Comparison of ENCODE assay signal across 29 cellular contexts in genomic region chr4:61909031-61909430, GRCh38.
"Had no signal": no experiment of that assay in that cellular context is flagged by ENCODE, and none has a peak within 500 bp of the region (broad histone marks: within the 10 kb centered on the region; RNA-seq: fewer than 3 reads in every experiment).

No MANE protein-coding gene starts in this region.

- H3K9me3 ChIP-seq: colonic mucosa, esophagus squamous epithelium, gastrocnemius medialis, heart right ventricle, left ventricle myocardium inferior, lower lobe of right lung, mucosa of descending colon had no signal

- H3K9me3 Mint-ChIP-seq: dendritic cell treated with granulocyte-macrophage colony-stimulating factor and Interleukin-4, amounts not matched to agents 40 ng/mL and 50 ng/mL, for 4 days; endodermal cell; mesothelial cell of epicardium had no signal

- FAIRE-seq: endometrium, kidney had no signal

- H3K27ac Mint-ChIP-seq: dendritic cell treated with granulocyte-macrophage colony-stimulating factor and Interleukin-4, amounts not matched to agents 40 ng/mL and 50 ng/mL, for 4 days; effector memory CD8-positive, alpha-beta T cell; endodermal cell; mesothelial cell of epicardium; naive B cell had no signal

- H3K36me3 ChIP-seq: colonic mucosa, esophagus squamous epithelium, gastrocnemius medialis, heart right ventricle, left ventricle myocardium inferior, lower lobe of right lung had no signal

- H3K4me1 Mint-ChIP-seq: mesothelial cell of epicardium, naive B cell had no signal

- H3K27me3 Mint-ChIP-seq: dendritic cell treated with granulocyte-macrophage colony-stimulating factor and Interleukin-4, amounts not matched to agents 40 ng/mL and 50 ng/mL, for 4 days; effector memory CD8-positive, alpha-beta T cell; naive B cell had no signal

- H3K4me3 Mint-ChIP-seq: dendritic cell treated with granulocyte-macrophage colony-stimulating factor and Interleukin-4, amounts not matched to agents 40 ng/mL and 50 ng/mL, for 4 days; effector memory CD8-positive, alpha-beta T cell; endodermal cell; mesothelial cell of epicardium; naive B cell had no signal

- H3K36me3 Mint-ChIP-seq: mesothelial cell of epicardium, naive B cell had no signal

- H3K4me3 ChIP-seq: colonic mucosa, esophagus squamous epithelium, gastrocnemius medialis, heart right ventricle, left ventricle myocardium inferior, lower lobe of right lung, mucosa of descending colon had no signal

- ATAC-seq: effector memory CD8-positive, alpha-beta T cell; esophagus mucosa; gastrocnemius medialis; heart right ventricle; left colon; left lobe of liver; lower lobe of right lung; mucosa of descending colon had no signal

- H3K27ac ChIP-seq: colonic mucosa, epithelial cell of prostate, esophagus squamous epithelium, gastrocnemius medialis, heart right ventricle, left ventricle myocardium inferior, lower lobe of right lung had no signal

- H3K4me1 ChIP-seq: colonic mucosa, esophagus squamous epithelium, gastrocnemius medialis, heart right ventricle, left ventricle myocardium inferior, lower lobe of right lung had no signal

- H3K27me3 ChIP-seq: colonic mucosa, esophagus squamous epithelium, gastrocnemius medialis, heart right ventricle had no signal

- DNase-seq: colonic mucosa; cortex of kidney; effector CD8-positive, alpha-beta T cell; effector memory CD8-positive, alpha-beta T cell; endodermal cell; erythroblast; esophagus squamous epithelium; foreskin fibroblast; foreskin melanocyte; gastrocnemius medialis; glutamatergic neuron; head of caudate nucleus; heart right ventricle; hippocampal formation; islet precursor cell; kidney; kidney glomerular epithelial cell; left colon; left ventricle myocardium inferior; lower lobe of right lung; mesenchymal stem cell; mucosa of descending colon; naive B cell had no signal
